Comparison of ENCODE assay signal across 19 cellular contexts in the genomic region with DNA sequence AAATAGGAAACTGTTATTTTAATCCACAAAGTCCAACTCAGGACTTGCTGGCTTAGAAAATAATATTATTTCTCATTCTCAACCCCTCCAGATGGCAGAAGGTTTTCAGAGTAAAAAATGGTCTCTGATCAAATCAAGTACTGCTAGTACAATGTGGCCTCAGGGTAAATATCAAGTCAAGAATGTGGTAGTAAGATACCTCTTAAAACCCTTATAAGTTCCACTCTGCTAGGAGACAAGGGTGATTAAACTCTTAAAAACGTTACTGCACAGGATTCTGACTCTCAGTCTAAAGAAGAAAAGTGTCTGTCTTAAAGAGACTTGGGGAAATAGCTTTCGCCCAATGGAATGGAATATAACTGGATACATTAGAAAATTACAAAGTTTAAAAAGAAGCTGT.
DNase-seq lines count a peak whose midpoint lies in the region; ATAC-seq and TF ChIP-seq lines count a peak whose summit lies in the region.
"Had no signal": no experiment of that assay in that cellular context is flagged by ENCODE, and none has a peak within 500 bp of the region (broad histone marks: within the 10 kb centered on the region; RNA-seq: fewer than 3 reads in every experiment).

No MANE protein-coding gene starts in this region.

- peaks cover 8% of the 10 kb centered on the region for H3K9me3 Mint-ChIP-seq in neural progenitor cell

- H4K20me1 ChIP-seq in smooth muscle cell (ENCODE audit: low read depth), result no peaks in the 10 kb centered on the region
- no peaks in the 10 kb centered on the region for H4K20me1 ChIP-seq in neural progenitor cell (ENCODE audit: low read depth)
- H4K20me1 ChIP-seq: BLaER1 treated with 17β-estradiol and CSF1 and Interleukin-3, amounts not matched to agents 10 nM and 100 nM had no signal

- H3K4me1 ChIP-seq in left lung (no peaks in the 10 kb centered on the region), smooth muscle cell (ENCODE audit: low read depth) (no peaks in the 10 kb centered on the region), neural progenitor cell (no peaks in the 10 kb centered on the region), lower lobe of right lung (no peaks in the 10 kb centered on the region)
- H3K4me1 ChIP-seq: BE2C; BLaER1 treated with 17β-estradiol and CSF1 and Interleukin-3, amounts not matched to agents 10 nM and 100 nM; HAP-1 had no signal

- intact Hi-C loops in left lung (cut with DNase I) (no loop called here), lower lobe of right lung (cut with DNase I) (no loop called here)

- no peak overlapping the region for H3K4me3 Mint-ChIP-seq in neural progenitor cell
- H3K4me3 Mint-ChIP-seq: CD14-positive monocyte; CD4-positive, alpha-beta T cell; CD8-positive, alpha-beta memory T cell; HFFc6 had no signal

- H3K4me3 ChIP-seq in left lung, result no peak overlapping the region
- no peak overlapping the region for H3K4me3 ChIP-seq in smooth muscle cell
- no peak overlapping the region for H3K4me3 ChIP-seq in neural progenitor cell
- H3K4me3 ChIP-seq in lower lobe of right lung, result no peak overlapping the region
- H3K4me3 ChIP-seq: BLaER1 treated with 17β-estradiol and CSF1 and Interleukin-3, amounts not matched to agents 10 nM and 100 nM; HAP-1 had no signal

- H3K36me3 Mint-ChIP-seq in neural progenitor cell, result no peaks in the 10 kb centered on the region
- H3K36me3 Mint-ChIP-seq: CD8-positive, alpha-beta memory T cell had no signal

- H3K27me3 ChIP-seq in left lung (no peaks in the 10 kb centered on the region), smooth muscle cell (ENCODE audit: low read depth) (no peaks in the 10 kb centered on the region), neural progenitor cell (no peaks in the 10 kb centered on the region), lower lobe of right lung (ENCODE audit: low read depth) (no peaks in the 10 kb centered on the region)
- H3K27me3 ChIP-seq: BE2C; BLaER1 treated with 17β-estradiol and CSF1 and Interleukin-3, amounts not matched to agents 10 nM and 100 nM had no signal

- TF ChIP-seq CTCF in left lung (IDR thresholded peaks at IDR 0.05) (no peak), smooth muscle cell (IDR thresholded peaks at IDR 0.05; ENCODE audit: borderline replicate concordance, insufficient read depth, poor library complexity, severe bottlenecking) (no peak), neural progenitor cell (IDR thresholded peaks at IDR 0.05) (no peak), lower lobe of right lung (IDR thresholded peaks at IDR 0.05) (no peak)

- H3K4me1 Mint-ChIP-seq in neural progenitor cell, result no peaks in the 10 kb centered on the region
- H3K4me1 Mint-ChIP-seq: CD8-positive, alpha-beta memory T cell had no signal

- H3F3A ChIP-seq in smooth muscle cell (ENCODE audit: low read depth) (no peaks in the 10 kb centered on the region), neural progenitor cell (ENCODE audit: low read depth) (no peaks in the 10 kb centered on the region)

- H3K36me3 ChIP-seq in left lung (no peaks in the 10 kb centered on the region), smooth muscle cell (ENCODE audit: low read depth) (no peaks in the 10 kb centered on the region), neural progenitor cell (no peaks in the 10 kb centered on the region), lower lobe of right lung (no peaks in the 10 kb centered on the region)
- H3K36me3 ChIP-seq: BE2C; BLaER1 treated with 17β-estradiol and CSF1 and Interleukin-3, amounts not matched to agents 10 nM and 100 nM; HAP-1 had no signal

- H2AFZ ChIP-seq in smooth muscle cell (ENCODE audit: low read depth) (no peak overlapping the region), neural progenitor cell (replicated peaks) (no peak overlapping the region)

- H3K27me3 Mint-ChIP-seq in neural progenitor cell (ENCODE audit: insufficient read depth, low read depth), result no peaks in the 10 kb centered on the region
- H3K27me3 Mint-ChIP-seq: CD4-positive, alpha-beta T cell; CD8-positive, alpha-beta memory T cell had no signal

- no peak overlapping the region for H3K27ac Mint-ChIP-seq in neural progenitor cell
- H3K27ac Mint-ChIP-seq: CD4-positive, alpha-beta T cell; CD8-positive, alpha-beta memory T cell; HFFc6 had no signal

- H3K27ac ChIP-seq in left lung (no peak overlapping the region), smooth muscle cell (ENCODE audit: low read depth) (peak overlapping the region; percentile 50), neural progenitor cell (no peak overlapping the region), lower lobe of right lung (no peak overlapping the region)
- H3K27ac ChIP-seq: BLaER1 treated with 17β-estradiol and CSF1 and Interleukin-3, amounts not matched to agents 10 nM and 100 nM had no signal

- H3K9me3 ChIP-seq in left lung (peaks cover 0 to 7% of the 10 kb centered on the region in 2 donors), smooth muscle cell (replicated peaks; ENCODE audit: low read depth) (no peaks in the 10 kb centered on the region), neural progenitor cell (ENCODE audit: low read depth) (no peaks in the 10 kb centered on the region), lower lobe of right lung (no peaks in the 10 kb centered on the region)
- H3K9me3 ChIP-seq: BE2C, HAP-1 had no signal

- no peak overlapping the region for H3K4me2 ChIP-seq in smooth muscle cell
- no peak overlapping the region for H3K4me2 ChIP-seq in neural progenitor cell
- H3K4me2 ChIP-seq: BLaER1 treated with 17β-estradiol and CSF1 and Interleukin-3, amounts not matched to agents 10 nM and 100 nM had no signal

- no peaks in the 10 kb centered on the region for H3K79me2 ChIP-seq in smooth muscle cell (ENCODE audit: low read depth)
- H3K79me2 ChIP-seq in neural progenitor cell (ENCODE audit: low read depth), result no peaks in the 10 kb centered on the region

- no peak overlapping the region for H3K9ac ChIP-seq in smooth muscle cell (ENCODE audit: low read depth)
- H3K9ac ChIP-seq in neural progenitor cell, result no peak overlapping the region
- H3K9ac ChIP-seq: BLaER1 treated with 17β-estradiol and CSF1 and Interleukin-3, amounts not matched to agents 10 nM and 100 nM had no signal

- peak; percentile 63 for DNase-seq in EL
- DNase-seq in M059J (ENCODE audit: low read depth), result peak; percentile 80
- no peak for DNase-seq in left lung
- DNase-seq in smooth muscle cell (lab: John Stamatoyannopoulos, UW; ENCODE audit: unreplicated experiment), result no peak
- no peak for DNase-seq in ureter (ENCODE audit: low spot score)
- DNase-seq in neural progenitor cell (ENCODE audit: low spot score), result no peak
- DNase-seq in lower lobe of right lung, result no peak
- DNase-seq: ACHN; AML-193; BE2C; CD4-positive, alpha-beta T cell; CD8-positive, alpha-beta memory T cell; DMS 273 treated with DMSO at 0.1 percent for 48 hours; DMS79; GOT3; HFFc6 had no signal

- WGBS in smooth muscle cell (ENCODE audit: low lambda C conversion rate), result 62% methylated on average over 2 of the region's 2 CpGs

- ATAC-seq in left lung (peak; percentile 44), lower lobe of right lung (no peak)

Comparison
In these comparisons a context has a peak if more than half of its experiments do, and no peak if none do; other contexts are left out.
1. DNase-seq: peak in EL (single experiment) and M059J (single experiment); none in left lung (0 of 2), smooth muscle cell (single experiment), ureter (single experiment), neural progenitor cell (single experiment) and lower lobe of right lung (single experiment).